ENCODE assay signal across 8 cellular contexts in genomic region chr10:22325272-22325947, GRCh38. TPM values are rescaled to one million over a fixed set of nuclear protein-coding genes. Genes with fewer than 3 reads are reported as not detected.
DNase-seq lines count a peak whose midpoint lies in the region; ATAC-seq, FAIRE-seq and TF ChIP-seq lines count a peak whose summit lies in the region.

No MANE protein-coding gene starts in this region.

- H3K4me3 ChIP-seq in KMS-11 (IDR thresholded peaks at IDR 0.05; ENCODE audit: insufficient read depth, low read depth, low read length) = no peak overlapping the region
- H3K4me3 ChIP-seq in astrocyte (ENCODE audit: insufficient read depth, low read depth, low read length) = peak overlapping the region; percentile 72
- H3K4me3 ChIP-seq in right atrium auricular region = peak overlapping the region; percentile 48 to 66

- H3K27ac Mint-ChIP-seq in astrocyte (ENCODE audit: unreplicated experiment) = peak overlapping the region; percentile 98

- H3K4me2 ChIP-seq in KMS-11 (peak overlapping the region; percentile 96), astrocyte (ENCODE audit: low read length) (peak overlapping the region; percentile 97)

- H2AFZ ChIP-seq in KMS-11 (ENCODE audit: low read depth) (peak overlapping the region; percentile 11; the same call in 1 of the 2 replicates), astrocyte (ENCODE audit: low read depth, low read length) (peak overlapping the region; percentile 51)

- intact Hi-C loops in posterior vena cava (cut with DNase I) = no loop called here

- peaks cover 14% of the 10 kb centered on the region for H3K4me1 Mint-ChIP-seq in astrocyte (ENCODE audit: low read depth, unreplicated experiment)

- FAIRE-seq in astrocyte (lab: Jason Lieb, UNC) = no peak

- peak overlapping the region; percentile 94 for H3K4me3 Mint-ChIP-seq in astrocyte (ENCODE audit: unreplicated experiment)

- H3K4me1 ChIP-seq in ES-I3 (ENCODE audit: insufficient read depth, low read length) (peaks cover 26% of the 10 kb centered on the region), KMS-11 (ENCODE audit: low read depth, poor library complexity, severe bottlenecking) (peaks cover 53% of the 10 kb centered on the region), astrocyte (ENCODE audit: insufficient read depth, low read length) (peaks cover 22% of the 10 kb centered on the region), right atrium auricular region (peaks cover 0 to 38% of the 10 kb centered on the region in 2 donors)

- no peaks in the 10 kb centered on the region for H3K9me3 Mint-ChIP-seq in astrocyte (ENCODE audit: unreplicated experiment)

- H3K27me3 ChIP-seq in KMS-11 (ENCODE audit: insufficient read depth, low read depth) = peaks cover 17% of the 10 kb centered on the region
- H3K27me3 ChIP-seq in astrocyte (ENCODE audit: insufficient read depth, low read length) = peaks cover 32% of the 10 kb centered on the region
- H3K27me3 ChIP-seq in right atrium auricular region = peaks cover 0 to 4% of the 10 kb centered on the region in 2 donors

- TF ChIP-seq CTCF in KMS-11 (conservative IDR thresholded peaks at IDR 0.05; ENCODE audit: low read depth, low read length) (no peak), astrocyte (IDR thresholded peaks at IDR 0.05; ENCODE audit: insufficient read depth, low read depth, low read length) (no peak), right atrium auricular region (IDR thresholded peaks at IDR 0.05) (no peak)

- DNase-seq in T-helper 2 cell (peak; percentile 43 to 80 (median 74)), astrocyte (ENCODE audit: low read depth) (peak; percentile 32), right atrium auricular region (ENCODE audit: low spot score) (peak; percentile 67), posterior vena cava (ENCODE audit: low spot score) (peak; percentile 93), NCI-H524 treated with DMSO at 0.1 percent for 48 hours (lab: John Stamatoyannopoulos, UW) (no peak)

- no peaks in the 10 kb centered on the region for H3K9me3 ChIP-seq in ES-I3 (ENCODE audit: control insufficient read depth, insufficient read depth, low read length)
- no peaks in the 10 kb centered on the region for H3K9me3 ChIP-seq in astrocyte (ENCODE audit: insufficient read depth, low read depth, low read length)
- no peaks in the 10 kb centered on the region for H3K9me3 ChIP-seq in right atrium auricular region

- H3K27me3 Mint-ChIP-seq in astrocyte (ENCODE audit: low read depth, unreplicated experiment) = peaks cover 20% of the 10 kb centered on the region

- H3K27ac ChIP-seq in KMS-11 = peak overlapping the region; percentile 89
- H3K27ac ChIP-seq in astrocyte (ENCODE audit: low read depth, low read length) = no peak overlapping the region
- peak overlapping the region; percentile 66 to 76 for H3K27ac ChIP-seq in right atrium auricular region

- H3K79me2 ChIP-seq in KMS-11 (ENCODE audit: insufficient read depth, low read depth) (peaks cover 81% of the 10 kb centered on the region), astrocyte (ENCODE audit: insufficient read depth, low read length) (peaks cover 36% of the 10 kb centered on the region)

- H3K36me3 Mint-ChIP-seq in astrocyte (ENCODE audit: low read depth, unreplicated experiment) = peaks cover 14% of the 10 kb centered on the region

- H4K20me1 ChIP-seq in KMS-11 (ENCODE audit: insufficient read depth) = no peaks in the 10 kb centered on the region
- H4K20me1 ChIP-seq in astrocyte (ENCODE audit: insufficient read depth, low read length) = peaks cover 43% of the 10 kb centered on the region

- no peaks in the 10 kb centered on the region for H3K36me3 ChIP-seq in ES-I3 (ENCODE audit: insufficient read depth, low read length)
- peaks cover 29% of the 10 kb centered on the region; the same call in 1 of the 2 replicates for H3K36me3 ChIP-seq in KMS-11 (ENCODE audit: insufficient read depth)
- H3K36me3 ChIP-seq in astrocyte (ENCODE audit: insufficient read depth, low read length) = peaks cover 14% of the 10 kb centered on the region
- peaks cover 25% of the 10 kb centered on the region for H3K36me3 ChIP-seq in right atrium auricular region

- peak; percentile 52 for ATAC-seq in GM21737 (IDR thresholded peaks at IDR 0.05; ENCODE audit: unreplicated experiment)

- H3K9ac ChIP-seq in ES-I3 (ENCODE audit: low read depth, low read length) (peak overlapping the region; percentile 77), KMS-11 (peak overlapping the region; percentile 99), astrocyte (ENCODE audit: low read length) (peak overlapping the region; percentile 71)

RNA-seq across cellular contexts. Expression of gene BMI1, which starts 4.5 kb away (rescaled TPM):
- 29.7 and 30.8 TPM in 2 replicates for total RNA-seq in astrocyte
- total RNA-seq in right atrium auricular region = 10 to 100 TPM; 34.7 to 40.7 TPM
- 10 to 100 TPM; 56.5 to 71.7 TPM for total RNA-seq in posterior vena cava

RNA-seq across cellular contexts. Expression of gene COMMD3, which starts 9.2 kb away (rescaled TPM):
- total RNA-seq in astrocyte = 28.0 and 28.8 TPM in 2 replicates
- total RNA-seq in right atrium auricular region = 100 to 1,000 TPM in 1 of 2 donors, 10 to 100 TPM in 1; 28.5 to 141 TPM
- 10 to 100 TPM; 52.6 to 57.6 TPM for total RNA-seq in posterior vena cava

RNA-seq across cellular contexts. Expression of gene SPAG6, which starts 19.9 kb away (rescaled TPM):
- total RNA-seq in astrocyte (not detected in 2 replicates), right atrium auricular region (not detected), posterior vena cava (not detected)
